In genomic region chr4:13143234-13143633, GRCh38 we compare ENCODE assay signal across 29 cellular contexts.
"Had no signal": no experiment of that assay in that cellular context is flagged by ENCODE, and none has a peak within 500 bp of the region (broad histone marks: within the 10 kb centered on the region; RNA-seq: fewer than 3 reads in every experiment).

No MANE protein-coding gene starts in this region.

- ATAC-seq: effector memory CD8-positive, alpha-beta T cell; gastrocnemius medialis; heart right ventricle; left lobe of liver; mucosa of descending colon; naive thymus-derived CD4-positive, alpha-beta T cell; stimulated activated memory B cell treated with anti-CD40 and anti-IgM and Interleukin-4, amounts not matched to agents 10 μg/mL and 1 μg/mL and 100 μg/mL, for 72 hours; stimulated activated naive CD8-positive, alpha-beta T cell treated with anti-CD3 and anti-CD28 coated beads, Interleukin-15, Interleukin-2, amounts not matched to agents 100 U/mL and 50 U/mL, for 24 hours had no signal

- H3K27me3 ChIP-seq: esophagus squamous epithelium, gastrocnemius medialis, heart right ventricle, right atrium auricular region, sigmoid colon, spleen, testis, tibial artery, upper lobe of left lung had no signal

- H3K4me1 Mint-ChIP-seq: central memory CD8-positive, alpha-beta T cell; memory B cell; naive thymus-derived CD4-positive, alpha-beta T cell; stimulated activated memory B cell treated with anti-CD40 and anti-IgM and Interleukin-4, amounts not matched to agents 10 μg/mL and 1 μg/mL and 100 μg/mL, for 72 hours had no signal

- H3K27ac ChIP-seq: coronary artery, esophagus squamous epithelium, gastrocnemius medialis, heart right ventricle, prostate gland, right atrium auricular region, spleen, testis, tibial artery, upper lobe of left lung had no signal

- H3K4me3 ChIP-seq: coronary artery, esophagus squamous epithelium, gastrocnemius medialis, heart right ventricle, lung, mucosa of descending colon, prostate gland, right atrium auricular region, spleen, testis, tibial artery, upper lobe of left lung had no signal

- H3K27me3 Mint-ChIP-seq: central memory CD8-positive, alpha-beta T cell; effector memory CD8-positive, alpha-beta T cell; memory B cell; naive thymus-derived CD4-positive, alpha-beta T cell; stimulated activated memory B cell treated with anti-CD40 and anti-IgM and Interleukin-4, amounts not matched to agents 10 μg/mL and 1 μg/mL and 100 μg/mL, for 72 hours had no signal

- H3K36me3 Mint-ChIP-seq: memory B cell; mesothelial cell of epicardium; stimulated activated memory B cell treated with anti-CD40 and anti-IgM and Interleukin-4, amounts not matched to agents 10 μg/mL and 1 μg/mL and 100 μg/mL, for 72 hours had no signal

- H3K9me3 ChIP-seq: esophagus squamous epithelium, gastrocnemius medialis, mucosa of descending colon, prostate gland, right atrium auricular region, sigmoid colon, spleen, testis, tibial artery, upper lobe of left lung had no signal

- H3K27ac Mint-ChIP-seq: effector memory CD8-positive, alpha-beta T cell; memory B cell; mesothelial cell of epicardium; naive thymus-derived CD4-positive, alpha-beta T cell; stimulated activated memory B cell treated with anti-CD40 and anti-IgM and Interleukin-4, amounts not matched to agents 10 μg/mL and 1 μg/mL and 100 μg/mL, for 72 hours had no signal

- H3K4me1 ChIP-seq: esophagus squamous epithelium, gastrocnemius medialis, heart right ventricle, prostate gland, right atrium auricular region, spleen, testis, upper lobe of left lung had no signal

- H3K36me3 ChIP-seq: esophagus squamous epithelium, gastrocnemius medialis, heart right ventricle, prostate gland, right atrium auricular region, sigmoid colon, spleen, tibial artery, upper lobe of left lung had no signal

- H3K4me3 Mint-ChIP-seq: central memory CD8-positive, alpha-beta T cell; effector memory CD8-positive, alpha-beta T cell; memory B cell; mesothelial cell of epicardium; naive thymus-derived CD4-positive, alpha-beta T cell; nephron; stimulated activated memory B cell treated with anti-CD40 and anti-IgM and Interleukin-4, amounts not matched to agents 10 μg/mL and 1 μg/mL and 100 μg/mL, for 72 hours had no signal

- DNase-seq: dermis blood vessel endothelial cell; effector memory CD8-positive, alpha-beta T cell; erythroblast; esophagus squamous epithelium; foreskin fibroblast; gastrocnemius medialis; heart right ventricle; hypothalamus; mucosa of descending colon; naive thymus-derived CD4-positive, alpha-beta T cell; nucleus accumbens; sigmoid colon; spleen; stimulated activated CD4-positive, alpha-beta T cell treated with anti-CD3 and anti-CD28 coated beads, Interleukin-4, amount 100 ng/mL, for 4 hours; stimulated activated naive CD8-positive, alpha-beta T cell treated with anti-CD3 and anti-CD28 coated beads, Interleukin-15, Interleukin-2, amounts not matched to agents 100 U/mL and 50 U/mL, for 24 hours; substantia nigra; testis; tibial artery; upper lobe of left lung had no signal

- H3K9me3 Mint-ChIP-seq: central memory CD8-positive, alpha-beta T cell; memory B cell; mesothelial cell of epicardium; naive thymus-derived CD4-positive, alpha-beta T cell; nephron; stimulated activated memory B cell treated with anti-CD40 and anti-IgM and Interleukin-4, amounts not matched to agents 10 μg/mL and 1 μg/mL and 100 μg/mL, for 72 hours had no signal
